Comparison of ENCODE assay signal across 22 cellular contexts in the genomic region with DNA sequence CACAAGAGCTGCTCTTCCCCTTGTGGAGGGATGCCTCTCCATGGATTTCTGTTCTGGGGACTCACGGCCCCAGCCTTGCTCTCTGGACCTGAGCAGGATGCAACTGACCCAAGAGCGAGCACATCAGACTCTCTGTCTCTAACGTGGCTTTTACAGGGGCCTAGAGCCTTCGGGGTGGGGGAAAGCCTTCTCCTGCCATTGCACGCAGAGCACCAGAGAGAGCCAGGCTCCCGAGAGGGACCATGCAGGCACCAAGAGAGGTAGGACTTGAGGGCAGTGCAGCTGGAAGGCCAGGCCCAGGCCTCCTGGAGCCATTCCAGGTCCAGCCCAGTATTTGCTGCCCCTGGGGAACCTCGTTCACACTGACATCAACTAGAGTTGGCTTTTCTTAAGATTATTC.
"Had no signal": no experiment of that assay in that cellular context is flagged by ENCODE, and none has a peak within 500 bp of the region (broad histone marks: within the 10 kb centered on the region; RNA-seq: fewer than 3 reads in every experiment).

No MANE protein-coding gene starts in this region.

- H3K36me3 ChIP-seq: esophagus squamous epithelium, gastroesophageal sphincter, prostate gland, sigmoid colon, tibial artery, upper lobe of left lung had no signal

- DNase-seq: central memory CD4-positive, alpha-beta T cell; cortex of kidney; dorsolateral prefrontal cortex; effector memory CD4-positive, alpha-beta T cell; esophagus squamous epithelium; foreskin fibroblast; glutamatergic neuron; immature natural killer cell; left colon; mesendoderm; naive B cell; sigmoid colon; stimulated activated CD4-positive, alpha-beta T cell treated with anti-CD3 and anti-CD28 coated beads, Interleukin-2, amount 100 ng/mL, for 24 hours; stimulated activated naive CD8-positive, alpha-beta T cell treated with anti-CD3 and anti-CD28 coated beads, Interleukin-15, Interleukin-2, amounts not matched to agents 100 U/mL and 50 U/mL, for 24 hours; tibial artery; upper lobe of left lung had no signal

- H3K4me3 Mint-ChIP-seq: immature natural killer cell, naive B cell, nephron had no signal

- H3K36me3 Mint-ChIP-seq: immature natural killer cell, naive B cell had no signal

- H3K27me3 ChIP-seq: dorsolateral prefrontal cortex, esophagus squamous epithelium, gastroesophageal sphincter, sigmoid colon, tibial artery, upper lobe of left lung had no signal

- H3K4me1 Mint-ChIP-seq: immature natural killer cell, naive B cell, nephron had no signal

- H3K27ac ChIP-seq: dorsolateral prefrontal cortex, epithelial cell of prostate, esophagus squamous epithelium, gastroesophageal sphincter, parathyroid adenoma, prostate gland, sigmoid colon, skin epidermis, tibial artery, upper lobe of left lung had no signal

- H3K9ac ChIP-seq: parathyroid adenoma had no signal

- H3K4me1 ChIP-seq: esophagus squamous epithelium, gastroesophageal sphincter, parathyroid adenoma, prostate gland, sigmoid colon, tibial artery, upper lobe of left lung had no signal

- H3K4me3 ChIP-seq: dorsolateral prefrontal cortex, esophagus squamous epithelium, gastroesophageal sphincter, prostate gland, sigmoid colon, skin epidermis, tibial artery, upper lobe of left lung had no signal

- H3K27ac Mint-ChIP-seq: immature natural killer cell, naive B cell, nephron had no signal

- H3K9me3 ChIP-seq: esophagus squamous epithelium, prostate gland had no signal

- ATAC-seq: gastroesophageal sphincter; left colon; stimulated activated naive CD8-positive, alpha-beta T cell treated with anti-CD3 and anti-CD28 coated beads, Interleukin-15, Interleukin-2, amounts not matched to agents 100 U/mL and 50 U/mL, for 24 hours had no signal
